22 cellular contexts compared by ENCODE assay signal in the genomic region with DNA sequence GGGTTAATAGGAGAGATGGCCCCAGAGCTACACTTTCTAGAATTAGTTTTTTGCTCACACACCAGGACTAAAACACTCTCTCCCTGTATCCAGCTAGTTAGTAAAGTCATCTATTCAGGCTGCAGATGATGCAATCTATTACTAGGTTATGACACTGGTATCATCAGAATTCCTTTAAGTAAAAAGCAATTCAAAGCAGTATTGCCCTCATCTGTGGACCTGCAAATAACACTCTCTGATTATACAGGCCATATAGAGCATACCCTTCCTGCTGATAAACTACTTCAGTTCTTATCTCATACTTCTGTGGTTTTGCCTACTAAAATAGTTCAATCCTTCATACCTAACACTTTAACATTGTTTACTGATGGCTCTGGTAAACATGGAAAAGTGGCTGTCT. TPM values are rescaled to one million over a fixed set of nuclear protein-coding genes. Genes with fewer than 3 reads are reported as not detected.
DNase-seq lines count a peak whose midpoint lies in the region; ATAC-seq, FAIRE-seq and TF ChIP-seq lines count a peak whose summit lies in the region.
"Had no signal": no experiment of that assay in that cellular context is flagged by ENCODE, and none has a peak within 500 bp of the region (broad histone marks: within the 10 kb centered on the region; RNA-seq: fewer than 3 reads in every experiment).

No MANE protein-coding gene starts in this region.

- H3K79me2 ChIP-seq in GM23248 (ENCODE audit: insufficient read depth) (no peaks in the 10 kb centered on the region), K562 (ENCODE audit: control insufficient read depth, insufficient read depth, low read length) (no peaks in the 10 kb centered on the region)

- no peak overlapping the region for H2BK120ac ChIP-seq in mesenchymal stem cell (ENCODE audit: low read depth, low read length)

- H2BK12ac ChIP-seq in mesenchymal stem cell (ENCODE audit: low read length in 2 of 2), result no peak overlapping the region

- H3K18ac ChIP-seq in mesenchymal stem cell (ENCODE audit: low read depth in 1 of 2, low read length in 2 of 2), result no peak overlapping the region

- no peak for TF ChIP-seq CTCF in K562 (IDR thresholded peaks at IDR 0.05 in 2 of 3, conservative IDR thresholded peaks at IDR 0.05 in 1 of 3; ENCODE audit: insufficient read depth in 2 of 3, low read depth in 1 of 3, low read length in 3 of 3)
- no peak for TF ChIP-seq CTCF in endothelial cell (IDR thresholded peaks at IDR 0.05; ENCODE audit: unreplicated experiment)

- no peak; the same call in 1 of the 2 replicates for TF ChIP-seq EP300 in K562 (IDR thresholded peaks at IDR 0.05; ENCODE audit: low read length)

- H2BK5ac ChIP-seq in mesenchymal stem cell (ENCODE audit: low read depth, low read length, poor library complexity, severe bottlenecking), result no peak overlapping the region

- TF ChIP-seq RAD21 in K562 (CRISPR knock-in tag; conservative IDR thresholded peaks at IDR 0.05 in 1 of 2, IDR thresholded peaks at IDR 0.05 in 1 of 2), result no peak

- BruUV-seq in K562 (replicated peaks; lab: Mats Ljungman, UMichigan), result no TSS peak

- H2AFZ ChIP-seq in GM23248, result no peak overlapping the region
- no peak overlapping the region for H2AFZ ChIP-seq in K562 (ENCODE audit: low read depth, low read length)
- H2AFZ ChIP-seq in mesenchymal stem cell (ENCODE audit: low read depth, low read length), result no peak overlapping the region

- H3K4me3 ChIP-seq in GM23248 (no peak overlapping the region), K562 (no peak overlapping the region), mesenchymal stem cell (ENCODE audit: insufficient read depth in 1 of 2, low read depth in 1 of 2, low read length in 2 of 2) (no peak overlapping the region)

- H3K79me1 ChIP-seq in mesenchymal stem cell (replicated peaks; ENCODE audit: low read length, poor library complexity, severe bottlenecking), result no peaks in the 10 kb centered on the region

- no peak overlapping the region for H3K27ac Mint-ChIP-seq in endothelial cell (ENCODE audit: unreplicated experiment)
- H3K27ac Mint-ChIP-seq: CD4-positive, CD25-positive, alpha-beta regulatory T cell had no signal

- H2AK5ac ChIP-seq in mesenchymal stem cell (ENCODE audit: low read length, severe bottlenecking), result no peak overlapping the region

- no peak overlapping the region for H3K23ac ChIP-seq in mesenchymal stem cell (ENCODE audit: low read length in 2 of 2)

- no peaks in the 10 kb centered on the region for H3F3A ChIP-seq in GM23248 (ENCODE audit: insufficient read depth)

- no peaks in the 10 kb centered on the region for H4K20me1 ChIP-seq in GM23248 (ENCODE audit: insufficient read depth)
- no peaks in the 10 kb centered on the region for H4K20me1 ChIP-seq in K562 (replicated peaks; ENCODE audit: control insufficient read depth, insufficient read depth, low read length)

- no peak overlapping the region for H4K91ac ChIP-seq in mesenchymal stem cell (ENCODE audit: low read length)

- intact Hi-C loops in K562 (cut with micrococcal nuclease), result no loop called here

- no peak for FAIRE-seq in K562 (lab: Jason Lieb, UNC)
- no peak for FAIRE-seq in H54 (lab: Jason Lieb, UNC)
- FAIRE-seq: G401.6, GM12892 had no signal

- H3K27me3 ChIP-seq in GM23248 (replicated peaks; ENCODE audit: insufficient read depth), result no peaks in the 10 kb centered on the region
- peaks cover 0 to 5% of the 10 kb centered on the region in 2 experiments; a peak in 1 of 5 replicates for H3K27me3 ChIP-seq in K562 (ENCODE audit: control insufficient read depth in 2 of 2, insufficient read depth in 2 of 2, low read length in 2 of 2)
- no peaks in the 10 kb centered on the region for H3K27me3 ChIP-seq in mesenchymal stem cell (ENCODE audit: control insufficient read depth in 1 of 2, insufficient read depth in 1 of 2, low read length in 2 of 2)

- H3K9me1 ChIP-seq in K562 (ENCODE audit: control insufficient read depth, insufficient read depth, low read length), result no peaks in the 10 kb centered on the region

- CTCF ChIA-PET in K562 (lab: Yijun Ruan, JAX; ENCODE audit: low intra/inter-chr PET ratio), result no interaction called here

- no peak overlapping the region for H3K9ac ChIP-seq in GM23248
- H3K9ac ChIP-seq in K562 (ENCODE audit: insufficient read depth in 1 of 2, low read depth in 2 of 2, low read length in 2 of 2), result no peak overlapping the region
- no peak overlapping the region for H3K9ac ChIP-seq in mesenchymal stem cell (ENCODE audit: low read length)
- H3K9ac ChIP-seq: KMS-11 had no signal

- no peaks in the 10 kb centered on the region for H3K36me3 ChIP-seq in GM23248 (ENCODE audit: low read depth)
- no peaks in the 10 kb centered on the region for H3K36me3 ChIP-seq in K562 (ENCODE audit: control insufficient read depth, insufficient read depth, low read length)
- H3K36me3 ChIP-seq in mesenchymal stem cell (ENCODE audit: control insufficient read depth in 1 of 2, insufficient read depth in 2 of 2, low read depth in 1 of 2, low read length in 2 of 2), result no peaks in the 10 kb centered on the region

- TF ChIP-seq POLR2A in K562 (conservative IDR thresholded peaks at IDR 0.05) (no peak), H54 (IDR thresholded peaks at IDR 0.05; ENCODE audit: low read depth, low read length) (no peak)

- no peak overlapping the region for H3K4me3 Mint-ChIP-seq in endothelial cell (ENCODE audit: unreplicated experiment)
- H3K4me3 Mint-ChIP-seq: CD4-positive, CD25-positive, alpha-beta regulatory T cell had no signal

- peak; percentile 42; the same call in 1 of the 3 replicates for ATAC-seq in K562
- ATAC-seq: Right ventricle myocardium inferior had no signal

- H3K36me3 Mint-ChIP-seq in endothelial cell (ENCODE audit: low read depth, unreplicated experiment), result peaks cover 7% of the 10 kb centered on the region
- H3K36me3 Mint-ChIP-seq: CD4-positive, CD25-positive, alpha-beta regulatory T cell had no signal

- no peak overlapping the region for H4K8ac ChIP-seq in mesenchymal stem cell (ENCODE audit: low read length)

- H3K27ac ChIP-seq in GM23248 (no peak overlapping the region), K562 (ENCODE audit: extremely low read depth, low read depth, low read length) (no peak overlapping the region), mesenchymal stem cell (ENCODE audit: low read length, poor library complexity, severe bottlenecking) (no peak overlapping the region)
- H3K27ac ChIP-seq: HL-60, KMS-11 had no signal

- H3K9me2 ChIP-seq in GM23248 (ENCODE audit: insufficient read depth), result no peaks in the 10 kb centered on the region

- POLR2A ChIA-PET in K562 (lab: Yijun Ruan, JAX), result interaction anchor here (1.2 kb wide), 2 partner anchors 11 to 12 kb away, joined by 3 read pairs; no protein-coding TSS in a partner anchor

- no peak overlapping the region for H3K14ac ChIP-seq in mesenchymal stem cell (ENCODE audit: low read length in 2 of 2)

- no peak overlapping the region for H3K4ac ChIP-seq in mesenchymal stem cell (ENCODE audit: low read depth in 1 of 2, low read length in 2 of 2)

- H3K27me3 Mint-ChIP-seq in endothelial cell (ENCODE audit: unreplicated experiment), result peaks cover 3% of the 10 kb centered on the region

- H3K9me3 ChIP-seq in GM23248 (ENCODE audit: low read depth) (no peaks in the 10 kb centered on the region), K562 (replicated peaks; ENCODE audit: control insufficient read depth, insufficient read depth, low read depth, low read length) (no peaks in the 10 kb centered on the region), mesenchymal stem cell (ENCODE audit: control insufficient read depth, low read length) (no peaks in the 10 kb centered on the region)

- H3K4me2 ChIP-seq in GM23248 (ENCODE audit: unreplicated experiment) (no peak overlapping the region), K562 (ENCODE audit: insufficient read depth, low read length) (no peak overlapping the region), mesenchymal stem cell (ENCODE audit: low read length, poor library complexity, severe bottlenecking) (no peak overlapping the region)
- H3K4me2 ChIP-seq: KMS-11 had no signal

- H3K9me3 Mint-ChIP-seq in endothelial cell (ENCODE audit: unreplicated experiment), result no peaks in the 10 kb centered on the region

- H2BK15ac ChIP-seq in mesenchymal stem cell (ENCODE audit: low read depth, poor library complexity, severe bottlenecking), result no peak overlapping the region

- peaks cover 14% of the 10 kb centered on the region for H3K4me1 Mint-ChIP-seq in endothelial cell (ENCODE audit: unreplicated experiment)
- H3K4me1 Mint-ChIP-seq: CD4-positive, CD25-positive, alpha-beta regulatory T cell had no signal

- DNase-seq in GM23248 (peak; percentile 27), SW480 (ENCODE audit: low spot score) (peak; percentile 6), K562 (ENCODE audit: extremely low read depth in 1 of 4, low spot score in 3 of 4) (no peak), mesenchymal stem cell (peak; percentile 19), NCI-H748 treated with DMSO at 0.1 percent for 48 hours (lab: John Stamatoyannopoulos, UW) (no peak), endothelial cell (ENCODE audit: low spot score) (no peak), H54 (ENCODE audit: insufficient read length, low spot score) (no peak)
- DNase-seq: CD4-positive, CD25-positive, alpha-beta regulatory T cell; DND-41; H7; MV-4-11; NCI-H1105 treated with DMSO at 0.1 percent for 48 hours; NCI-H1694; NCI-H2081; NCI-H2171 treated with DMSO at 0.1 percent for 48 hours; NCI-H446; NCI-H526 had no signal

- H3K4me1 ChIP-seq in GM23248 (ENCODE audit: insufficient read depth), result no peaks in the 10 kb centered on the region
- H3K4me1 ChIP-seq in K562 (replicated peaks in 1 of 2; ENCODE audit: control insufficient read depth in 2 of 2, insufficient read depth in 2 of 2, low read length in 2 of 2), result no peaks in the 10 kb centered on the region; a peak in 1 of 5 replicates
- H3K4me1 ChIP-seq in mesenchymal stem cell (ENCODE audit: control insufficient read depth, insufficient read depth, low read depth, low read length), result no peaks in the 10 kb centered on the region

- in situ Hi-C loops in GM23248 (cut with MboI) (no loop called here), K562 (cut with MboI) (no loop called here)

RNA-seq across cellular contexts. Expression of a gene that starts 13.5 kb away (rescaled TPM):
- total RNA-seq in GM23248 (2014; rRNA removed; shearing (Covaris generic)), result 32.4 and 44.8 TPM in 2 replicates
- 42.1 and 44.2 TPM in 2 replicates for polyA plus RNA-seq in GM23248 (2016; fragmentation: Nextera tagmentation; extraction: Ambion mirVana)
- 6.2 and 16.6 TPM in 2 replicates for total RNA-seq in K562 (2011; cell fraction: chromatin; rRNA removed; ENCODE audit: low replicate concordance)
- 3.5 and 5.5 TPM in 2 replicates for total RNA-seq in K562 (2011; cell fraction: nucleolus; rRNA removed)
- total RNA-seq in K562 (2011; cell fraction: nucleoplasm; rRNA removed), result 7.8 and 11.7 TPM in 2 replicates
- total RNA-seq in K562 (2014; rRNA removed), result 15.6 and 17.8 TPM in 2 replicates
- total RNA-seq in K562 (2014; rRNA removed; fragmentation: Illumina TruSeq; extraction: Trizol), result 29.5 and 34.6 TPM in 2 replicates
- total RNA-seq in K562 (2015; rRNA removed; fragmentation: Illumina TruSeq; extraction: Trizol), result 23.5 and 25.2 TPM in 2 replicates
- 35.8 and 38.2 TPM in 2 replicates for total RNA-seq in K562 (2021)
- 22.7 and 28.7 TPM in 2 replicates for polyA plus RNA-seq in K562 (2011; rRNA removed)
- polyA plus RNA-seq in K562 (2011; cell fraction: cytosol; rRNA removed), result 12.0 and 16.2 TPM in 2 replicates
- polyA plus RNA-seq in K562 (2011; cell fraction: nucleus; rRNA removed), result 10.3 and 14.8 TPM in 2 replicates
- polyA plus RNA-seq in K562 (2012), result 21.4 and 22.4 TPM in 2 replicates
- polyA plus RNA-seq in K562 (2014; fragmentation: Illumina TruSeq; extraction: Trizol), result 29.6 and 34.6 TPM in 2 replicates
- 10 to 100 TPM; 12.6 to 15.8 TPM for polyA plus RNA-seq in K562 (2014; fragmentation: Nextera tagmentation; extraction: Ambion mirVana)
- 17.0 and 20.8 TPM in 2 replicates for polyA plus RNA-seq in K562 (2014; rRNA removed)
- polyA minus RNA-seq in K562 (2011; rRNA and poly(A)+ RNA removed), result 63.2 and 69.1 TPM in 2 replicates
- 30.4 and 34.0 TPM in 2 replicates for polyA minus RNA-seq in K562 (2011; cell fraction: cytosol; rRNA and poly(A)+ RNA removed)
- polyA minus RNA-seq in K562 (2011; cell fraction: nucleus; rRNA and poly(A)+ RNA removed), result 13.9 and 21.8 TPM in 2 replicates
- polyA plus RNA-seq in mesenchymal stem cell (2013, experiment 1 of 2), result 28.6 TPM
- 29.2 TPM for polyA plus RNA-seq in mesenchymal stem cell (2013, experiment 2 of 2)
- total RNA-seq in endothelial cell (ENCODE audit: unreplicated experiment), result 65.0 TPM

Comparison
In these comparisons a context has a peak if more than half of its experiments do, and no peak if none do; other contexts are left out.
1. DNase-seq: peak in GM23248 (single experiment), SW480 (single experiment) and mesenchymal stem cell (single experiment); none in K562 (0 of 4), NCI-H748 treated with DMSO at 0.1 percent for 48 hours (single experiment), endothelial cell (single experiment) and H54 (single experiment).